In the genomic region with DNA sequence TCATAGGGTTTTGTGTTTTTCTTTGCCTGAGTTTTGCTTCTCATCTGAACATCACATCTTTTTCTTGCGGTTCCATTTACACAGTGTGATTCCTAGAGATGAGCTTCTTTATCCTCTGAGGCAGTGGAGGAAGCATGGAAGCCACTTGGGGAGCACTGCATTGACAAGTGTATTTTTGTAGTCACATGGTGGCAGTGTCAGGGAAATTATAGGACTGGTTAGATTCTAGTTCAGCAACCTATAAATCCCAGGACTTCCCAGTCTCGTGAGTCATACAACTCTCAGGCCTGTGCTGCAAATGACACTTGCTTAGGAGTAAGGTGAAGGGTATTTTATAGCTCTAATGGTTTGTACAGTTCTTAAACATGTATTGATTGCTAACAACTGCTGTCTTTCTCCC, we compare ENCODE assay signal across 14 cellular contexts. TPM values are rescaled to one million over a fixed set of nuclear protein-coding genes. Genes with fewer than 3 reads are reported as not detected.
DNase-seq lines count a peak whose midpoint lies in the region; ATAC-seq, FAIRE-seq and TF ChIP-seq lines count a peak whose summit lies in the region.
"Had no signal": no experiment of that assay in that cellular context is flagged by ENCODE, and none has a peak within 500 bp of the region (broad histone marks: within the 10 kb centered on the region; RNA-seq: fewer than 3 reads in every experiment).

No MANE protein-coding gene starts in this region.

- H3K4me3 Mint-ChIP-seq in activated CD8-positive, alpha-beta T cell treated with anti-CD3 and anti-CD28 coated beads for 36 hours: no peak overlapping the region
- no peak overlapping the region for H3K4me3 Mint-ChIP-seq in activated CD8-positive, alpha-beta T cell treated with anti-CD3 and anti-CD28 coated beads, Interleukin-2, amount 10 ng/mL, durations not matched to agents 7 days and 5 days
- H3K4me3 Mint-ChIP-seq: brain had no signal

- H3K4me3 ChIP-seq in fibroblast of the aortic adventitia (ENCODE audit: low read depth, low read length): no peak overlapping the region
- H3K4me3 ChIP-seq in smooth muscle cell: no peak overlapping the region
- no peak overlapping the region for H3K4me3 ChIP-seq in kidney (ENCODE audit: low read length in 2 of 2)
- H3K4me3 ChIP-seq: gastroesophageal sphincter had no signal

- CTCF ChIA-PET in activated CD8-positive, alpha-beta T cell treated with anti-CD3 and anti-CD28 coated beads for 36 hours (lab: Charles Lee): no interaction called here
- CTCF ChIA-PET in activated CD8-positive, alpha-beta T cell treated with anti-CD3 and anti-CD28 coated beads, Interleukin-2, amount 10 ng/mL, durations not matched to agents 7 days and 5 days (lab: Charles Lee): no interaction called here

- H3K4me1 ChIP-seq in smooth muscle cell (ENCODE audit: low read depth) (no peaks in the 10 kb centered on the region), kidney (ENCODE audit: control insufficient read depth in 1 of 2, insufficient read depth in 1 of 2, low read depth in 1 of 2, low read length in 2 of 2) (no peaks in the 10 kb centered on the region)
- H3K4me1 ChIP-seq: gastroesophageal sphincter had no signal

- ATAC-seq in activated CD8-positive, alpha-beta T cell treated with anti-CD3 and anti-CD28 coated beads for 36 hours: no peak
- ATAC-seq in activated CD8-positive, alpha-beta T cell treated with anti-CD3 and anti-CD28 coated beads, Interleukin-2, amount 10 ng/mL, durations not matched to agents 7 days and 5 days: no peak
- ATAC-seq: gastroesophageal sphincter had no signal

- no peaks in the 10 kb centered on the region for H3F3A ChIP-seq in smooth muscle cell (ENCODE audit: low read depth)

- intact Hi-C loops in activated CD8-positive, alpha-beta T cell treated with anti-CD3 and anti-CD28 coated beads for 36 hours (cut with micrococcal nuclease): no loop called here
- intact Hi-C loops in kidney (cut with DNase I): no loop called here

- peaks cover 31% of the 10 kb centered on the region for H3K79me2 ChIP-seq in smooth muscle cell (ENCODE audit: low read depth)

- 62% methylated on average over 2 of the region's 2 CpGs for WGBS in smooth muscle cell (ENCODE audit: low lambda C conversion rate)

- H3K27ac ChIP-seq in smooth muscle cell (ENCODE audit: low read depth) (peak overlapping the region; percentile 78), kidney (ENCODE audit: low read depth in 2 of 2, low read length in 2 of 2) (no peak overlapping the region)
- H3K27ac ChIP-seq: gastroesophageal sphincter had no signal

- no peak for FAIRE-seq in kidney (lab: Jason Lieb, UNC)
- FAIRE-seq: urothelium cell line had no signal

- POLR2A ChIA-PET in activated CD8-positive, alpha-beta T cell treated with anti-CD3 and anti-CD28 coated beads for 36 hours (lab: Charles Lee): interaction anchor here (0.8 kb wide), 1 partner anchor 38 kb away, joined by 3 read pairs; no protein-coding TSS in a partner anchor
- POLR2A ChIA-PET in activated CD8-positive, alpha-beta T cell treated with anti-CD3 and anti-CD28 coated beads, Interleukin-2, amount 10 ng/mL, durations not matched to agents 7 days and 5 days (lab: Charles Lee): no interaction called here

- H3K27ac Mint-ChIP-seq in activated CD8-positive, alpha-beta T cell treated with anti-CD3 and anti-CD28 coated beads for 36 hours: peak overlapping the region; percentile 16
- H3K27ac Mint-ChIP-seq in activated CD8-positive, alpha-beta T cell treated with anti-CD3 and anti-CD28 coated beads, Interleukin-2, amount 10 ng/mL, durations not matched to agents 7 days and 5 days: no peak overlapping the region

- H3K27me3 Mint-ChIP-seq in activated CD8-positive, alpha-beta T cell treated with anti-CD3 and anti-CD28 coated beads for 36 hours: no peaks in the 10 kb centered on the region
- no peaks in the 10 kb centered on the region for H3K27me3 Mint-ChIP-seq in activated CD8-positive, alpha-beta T cell treated with anti-CD3 and anti-CD28 coated beads, Interleukin-2, amount 10 ng/mL, durations not matched to agents 7 days and 5 days (ENCODE audit: low read depth)
- H3K27me3 Mint-ChIP-seq: brain had no signal

- H3K9me3 Mint-ChIP-seq in activated CD8-positive, alpha-beta T cell treated with anti-CD3 and anti-CD28 coated beads for 36 hours: no peaks in the 10 kb centered on the region
- no peaks in the 10 kb centered on the region for H3K9me3 Mint-ChIP-seq in activated CD8-positive, alpha-beta T cell treated with anti-CD3 and anti-CD28 coated beads, Interleukin-2, amount 10 ng/mL, durations not matched to agents 7 days and 5 days (ENCODE audit: insufficient read depth)
- H3K9me3 Mint-ChIP-seq: brain had no signal

- in situ Hi-C loops in SK-MEL-5 (cut with HindIII; ENCODE audit: low pct_unique_long_range_greater_than_20kb, low sequenced_read_pairs): no loop called here

- no peak overlapping the region for H2AFZ ChIP-seq in smooth muscle cell (ENCODE audit: low read depth)

- H3K9ac ChIP-seq in smooth muscle cell (ENCODE audit: low read depth) (peak overlapping the region; percentile 52), kidney (ENCODE audit: low read length in 2 of 2) (no peak overlapping the region)

- no peaks in the 10 kb centered on the region for H3K9me3 ChIP-seq in smooth muscle cell (replicated peaks; ENCODE audit: low read depth)
- H3K9me3 ChIP-seq in kidney (ENCODE audit: control insufficient read depth in 1 of 2, low read length in 2 of 2): no peaks in the 10 kb centered on the region
- H3K9me3 ChIP-seq: gastroesophageal sphincter had no signal

- peaks cover 12% of the 10 kb centered on the region for H3K4me1 Mint-ChIP-seq in activated CD8-positive, alpha-beta T cell treated with anti-CD3 and anti-CD28 coated beads for 36 hours (ENCODE audit: low read depth)
- H3K4me1 Mint-ChIP-seq in activated CD8-positive, alpha-beta T cell treated with anti-CD3 and anti-CD28 coated beads, Interleukin-2, amount 10 ng/mL, durations not matched to agents 7 days and 5 days (ENCODE audit: low read depth): no peaks in the 10 kb centered on the region

- peaks cover 22% of the 10 kb centered on the region for H3K36me3 Mint-ChIP-seq in activated CD8-positive, alpha-beta T cell treated with anti-CD3 and anti-CD28 coated beads for 36 hours (ENCODE audit: low read depth)
- H3K36me3 Mint-ChIP-seq in activated CD8-positive, alpha-beta T cell treated with anti-CD3 and anti-CD28 coated beads, Interleukin-2, amount 10 ng/mL, durations not matched to agents 7 days and 5 days (ENCODE audit: low read depth): peaks cover 27% of the 10 kb centered on the region

- H3K27me3 ChIP-seq in smooth muscle cell (ENCODE audit: low read depth): no peaks in the 10 kb centered on the region
- H3K27me3 ChIP-seq: gastroesophageal sphincter had no signal

- no peak for DNase-seq in activated CD8-positive, alpha-beta T cell treated with anti-CD3 and anti-CD28 coated beads for 36 hours
- DNase-seq in activated CD8-positive, alpha-beta T cell treated with anti-CD3 and anti-CD28 coated beads, Interleukin-2, amount 10 ng/mL, durations not matched to agents 7 days and 5 days: no peak
- DNase-seq in SK-MEL-5 (ENCODE audit: low read depth, low spot score) (peak; percentile 7), fibroblast of the aortic adventitia (ENCODE audit: low read depth) (peak; percentile 58), smooth muscle cell (lab: John Stamatoyannopoulos, UW; ENCODE audit: unreplicated experiment) (no peak), kidney (no peak), NCI-H1694 (lab: John Stamatoyannopoulos, UW) (no peak), NCI-H1436 (lab: John Stamatoyannopoulos, UW) (no peak)
- DNase-seq: MV-4-11, retina, T-helper 1 cell had no signal

- peaks cover 5% of the 10 kb centered on the region for H3K36me3 ChIP-seq in smooth muscle cell (ENCODE audit: low read depth)
- peaks cover 10 to 14% of the 10 kb centered on the region in 2 donors for H3K36me3 ChIP-seq in kidney (ENCODE audit: control insufficient read depth in 1 of 2, insufficient read depth in 2 of 2, low read length in 2 of 2)

- peaks cover 81% of the 10 kb centered on the region for H4K20me1 ChIP-seq in smooth muscle cell (ENCODE audit: low read depth)

- TF ChIP-seq CTCF in activated CD8-positive, alpha-beta T cell treated with anti-CD3 and anti-CD28 coated beads for 36 hours (IDR thresholded peaks at IDR 0.05): no peak
- TF ChIP-seq CTCF in fibroblast of the aortic adventitia (IDR thresholded peaks at IDR 0.05; ENCODE audit: insufficient read depth, low read length) (no peak), smooth muscle cell (IDR thresholded peaks at IDR 0.05; ENCODE audit: borderline replicate concordance, insufficient read depth, poor library complexity, severe bottlenecking) (no peak), kidney (IDR thresholded peaks at IDR 0.05; ENCODE audit: borderline replicate concordance, extremely low read depth, insufficient read depth) (no peak)

- peak overlapping the region; percentile 7 for H3K4me2 ChIP-seq in smooth muscle cell

RNA-seq across cellular contexts. Expression of gene RBM6, which starts 58.4 kb away (rescaled TPM):
- 10 to 100 TPM; 90.8 to 95.2 TPM for total RNA-seq in activated CD8-positive, alpha-beta T cell treated with anti-CD3 and anti-CD28 coated beads for 36 hours
- total RNA-seq in activated CD8-positive, alpha-beta T cell treated with anti-CD3 and anti-CD28 coated beads, Interleukin-2, amount 10 ng/mL, durations not matched to agents 7 days and 5 days: 100 to 1,000 TPM; 104 to 112 TPM
- 27.4 and 34.2 TPM in 2 replicates for total RNA-seq in SK-MEL-5 (2014; rRNA removed; shearing (Covaris generic))
- 36.4 and 44.8 TPM in 2 replicates for polyA plus RNA-seq in SK-MEL-5 (2015; cell fraction: cytosol; rRNA removed)
- 220 and 256 TPM in 2 replicates for polyA plus RNA-seq in SK-MEL-5 (2015; cell fraction: nucleus; rRNA removed)
- 48.5 and 82.5 TPM in 2 replicates for total RNA-seq in fibroblast of the aortic adventitia (ENCODE audit: low replicate concordance)
- total RNA-seq in smooth muscle cell: 42.4 and 45.6 TPM in 2 replicates
- polyA plus RNA-seq in smooth muscle cell: 41.7 and 51.2 TPM in 2 replicates
- total RNA-seq in kidney: 90.0 TPM
- 72.0 TPM for polyA plus RNA-seq in kidney (ENCODE audit: insufficient read depth, low read depth, low replicate concordance)

Comparison
In these comparisons a context has a peak if more than half of its experiments do, and no peak if none do; other contexts are left out.
1. DNase-seq: peak in SK-MEL-5 (single experiment) and fibroblast of the aortic adventitia (single experiment); none in activated CD8-positive, alpha-beta T cell treated with anti-CD3 and anti-CD28 coated beads for 36 hours (single experiment), activated CD8-positive, alpha-beta T cell treated with anti-CD3 and anti-CD28 coated beads, Interleukin-2, amount 10 ng/mL, durations not matched to agents 7 days and 5 days (single experiment), smooth muscle cell (single experiment), kidney (single experiment), NCI-H1694 (single experiment) and NCI-H1436 (single experiment).